In genomic region chr10:47957158-47957557, GRCh38 we compare ENCODE assay signal across 9 cellular contexts. TPM values are rescaled to one million over a fixed set of nuclear protein-coding genes. Genes with fewer than 3 reads are reported as not detected.
"Had no signal": no experiment of that assay in that cellular context is flagged by ENCODE, and none has a peak within 500 bp of the region (broad histone marks: within the 10 kb centered on the region; RNA-seq: fewer than 3 reads in every experiment).

No MANE protein-coding gene starts in this region.

RNA-seq across cellular contexts. Expression of gene NPY4R2, which starts 38.7 kb away (rescaled TPM):
- total RNA-seq: HepG2, HT1080, NCI-H460, PC-9, RPMI7951, SK-MEL-5 had no signal
- polyA plus RNA-seq: HepG2, SK-N-SH had no signal

RNA-seq across cellular contexts. Expression of gene FAM25C, which starts 42.4 kb away (rescaled TPM):
- total RNA-seq: HepG2, HT1080, IMR-90, NCI-H460, PC-9, Peyer's patch, RPMI7951, SK-MEL-5 had no signal
- polyA plus RNA-seq: HepG2, IMR-90, SK-N-SH had no signal
